ENCODE assay signal across 2 cellular contexts in genomic region chr1:14135070-14135469, GRCh38.
TF ChIP-seq lines count a peak whose summit lies in the region.

No MANE protein-coding gene starts in this region.

TF ChIP-seq in GM23338, 12 proteins besides CTCF, POLR2A, EP300 and RAD21:
- TF ChIP-seq POLR2AphosphoS5 (IDR thresholded peaks at IDR 0.05; ENCODE audit: low read depth) = no peak
- TF ChIP-seq EZH2 (IDR thresholded peaks at IDR 0.05; ENCODE audit: low read depth, unreplicated experiment) = no peak
- TF ChIP-seq JUNB (IDR thresholded peaks at IDR 0.05; ENCODE audit: unreplicated experiment) = no peak

TF ChIP-seq in H1, 55 proteins besides CTCF, POLR2A, EP300 and RAD21:
- no peak for TF ChIP-seq MAFK (IDR thresholded peaks at IDR 0.05; ENCODE audit: low read depth, low read length)
- TF ChIP-seq GABPA (IDR thresholded peaks at IDR 0.05; ENCODE audit: borderline replicate concordance, insufficient read depth, low read length) = no peak
- no peak for TF ChIP-seq TBP (IDR thresholded peaks at IDR 0.05; ENCODE audit: low read depth, low read length)
- no peak for TF ChIP-seq CBX5 (IDR thresholded peaks at IDR 0.05; ENCODE audit: low read depth, low read length)
- TF ChIP-seq POLR2AphosphoS5 (IDR thresholded peaks at IDR 0.05; ENCODE audit: low read depth, low read length) = no peak
- no peak for TF ChIP-seq JUN (IDR thresholded peaks at IDR 0.05; ENCODE audit: low read depth, low read length)
- TF ChIP-seq EZH2 (IDR thresholded peaks at IDR 0.05; ENCODE audit: low read depth, low read length, severe bottlenecking) = no peak
- no peak for TF ChIP-seq KDM4A (IDR thresholded peaks at IDR 0.05; ENCODE audit: low read depth, low read length, severe bottlenecking)
- TF ChIP-seq KDM5A (IDR thresholded peaks at IDR 0.05; ENCODE audit: low read length) = no peak
- TF ChIP-seq CBX8 (IDR thresholded peaks at IDR 0.05; ENCODE audit: borderline replicate concordance, low read depth, low read length) = no peak
- TF ChIP-seq, protein P1, sequence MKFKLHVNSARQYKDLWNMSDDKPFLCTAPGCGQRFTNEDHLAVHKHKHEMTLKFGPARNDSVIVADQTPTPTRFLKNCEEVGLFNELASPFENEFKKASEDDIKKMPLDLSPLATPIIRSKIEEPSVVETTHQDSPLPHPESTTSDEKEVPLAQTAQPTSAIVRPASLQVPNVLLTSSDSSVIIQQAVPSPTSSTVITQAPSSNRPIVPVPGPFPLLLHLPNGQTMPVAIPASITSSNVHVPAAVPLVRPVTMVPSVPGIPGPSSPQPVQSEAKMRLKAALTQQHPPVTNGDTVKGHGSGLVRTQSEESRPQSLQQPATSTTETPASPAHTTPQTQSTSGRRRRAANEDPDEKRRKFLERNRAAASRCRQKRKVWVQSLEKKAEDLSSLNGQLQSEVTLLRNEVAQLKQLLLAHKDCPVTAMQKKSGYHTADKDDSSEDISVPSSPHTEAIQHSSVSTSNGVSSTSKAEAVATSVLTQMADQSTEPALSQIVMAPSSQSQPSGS (IDR thresholded peaks at IDR 0.05; ENCODE audit: low read length) = no peak
- no peak for TF ChIP-seq HDAC2 (IDR thresholded peaks at IDR 0.05; ENCODE audit: borderline replicate concordance in 1 of 2, low read depth in 2 of 2, low read length in 2 of 2)
- no peak for TF ChIP-seq RNF2 (IDR thresholded peaks at IDR 0.05; ENCODE audit: borderline replicate concordance, low read depth, low read length, missing control alignments, poor library complexity, severe bottlenecking)
- TF ChIP-seq, protein P2, sequence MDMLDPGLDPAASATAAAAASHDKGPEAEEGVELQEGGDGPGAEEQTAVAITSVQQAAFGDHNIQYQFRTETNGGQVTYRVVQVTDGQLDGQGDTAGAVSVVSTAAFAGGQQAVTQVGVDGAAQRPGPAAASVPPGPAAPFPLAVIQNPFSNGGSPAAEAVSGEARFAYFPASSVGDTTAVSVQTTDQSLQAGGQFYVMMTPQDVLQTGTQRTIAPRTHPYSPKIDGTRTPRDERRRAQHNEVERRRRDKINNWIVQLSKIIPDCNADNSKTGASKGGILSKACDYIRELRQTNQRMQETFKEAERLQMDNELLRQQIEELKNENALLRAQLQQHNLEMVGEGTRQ (IDR thresholded peaks at IDR 0.05; ENCODE audit: low read length) = no peak
- no peak for TF ChIP-seq NANOG (IDR thresholded peaks at IDR 0.05; ENCODE audit: insufficient read depth, low read depth, low read length, poor library complexity, severe bottlenecking)
- TF ChIP-seq TAF7 (optimal IDR thresholded peaks at IDR 0.05; ENCODE audit: borderline replicate concordance, low read depth, low read length) = no peak
- no peak for TF ChIP-seq BCL11A (IDR thresholded peaks at IDR 0.05; ENCODE audit: low read depth in 2 of 2, low read length in 2 of 2)
- TF ChIP-seq SIN3A (conservative IDR thresholded peaks at IDR 0.05 in 1 of 2, IDR thresholded peaks at IDR 0.05 in 1 of 2; ENCODE audit: low read depth in 1 of 2, low read length in 2 of 2) = no peak
